Comparison of ENCODE assay signal across 8 cellular contexts in the genomic region with DNA sequence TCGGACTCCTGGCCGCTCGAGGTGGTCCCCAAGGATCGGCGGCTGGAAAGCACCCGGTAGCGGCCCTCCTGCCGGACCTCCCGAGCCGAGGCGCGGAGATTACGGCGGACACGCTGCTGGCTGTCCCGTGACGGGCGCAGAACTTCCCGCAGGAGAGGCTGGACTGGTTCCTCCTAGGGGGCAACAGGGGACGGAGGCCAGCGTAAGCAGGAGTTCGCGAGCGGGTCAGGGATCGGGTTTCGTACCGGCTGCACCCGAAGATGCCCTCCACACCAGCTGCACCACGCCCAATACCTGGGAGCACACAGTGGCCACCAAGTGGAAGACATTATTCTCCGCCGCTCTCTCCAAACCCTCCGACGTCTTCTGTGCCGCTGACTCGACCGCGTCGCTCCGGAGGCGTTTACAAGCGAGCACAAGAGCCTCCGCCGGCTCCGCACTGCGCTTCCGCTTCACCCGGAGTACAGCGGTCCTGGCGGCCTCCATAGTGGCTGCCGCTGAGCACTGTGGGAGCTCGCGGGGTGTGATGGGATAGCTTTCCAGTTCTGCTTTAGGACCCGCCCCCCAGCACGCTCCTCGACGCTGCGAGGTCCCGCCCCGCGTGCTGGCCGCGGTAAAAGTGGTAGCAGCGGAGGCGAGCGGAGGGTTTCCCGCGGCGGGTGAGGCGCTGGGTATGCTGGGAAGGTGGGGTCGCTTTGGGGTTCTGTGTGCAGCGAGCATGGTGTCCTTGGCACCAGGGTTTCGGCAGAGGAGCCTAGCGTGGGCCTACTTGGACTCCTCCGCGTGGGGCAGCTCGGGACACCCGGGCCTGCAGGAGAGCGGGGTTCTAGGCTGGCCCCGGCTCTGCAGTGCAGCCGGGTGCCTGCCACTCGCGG. TPM values are rescaled to one million over a fixed set of nuclear protein-coding genes. Genes with fewer than 3 reads are reported as not detected.
DNase-seq lines count a peak whose midpoint lies in the region; ATAC-seq, FAIRE-seq and TF ChIP-seq lines count a peak whose summit lies in the region.

A gene with protein sequence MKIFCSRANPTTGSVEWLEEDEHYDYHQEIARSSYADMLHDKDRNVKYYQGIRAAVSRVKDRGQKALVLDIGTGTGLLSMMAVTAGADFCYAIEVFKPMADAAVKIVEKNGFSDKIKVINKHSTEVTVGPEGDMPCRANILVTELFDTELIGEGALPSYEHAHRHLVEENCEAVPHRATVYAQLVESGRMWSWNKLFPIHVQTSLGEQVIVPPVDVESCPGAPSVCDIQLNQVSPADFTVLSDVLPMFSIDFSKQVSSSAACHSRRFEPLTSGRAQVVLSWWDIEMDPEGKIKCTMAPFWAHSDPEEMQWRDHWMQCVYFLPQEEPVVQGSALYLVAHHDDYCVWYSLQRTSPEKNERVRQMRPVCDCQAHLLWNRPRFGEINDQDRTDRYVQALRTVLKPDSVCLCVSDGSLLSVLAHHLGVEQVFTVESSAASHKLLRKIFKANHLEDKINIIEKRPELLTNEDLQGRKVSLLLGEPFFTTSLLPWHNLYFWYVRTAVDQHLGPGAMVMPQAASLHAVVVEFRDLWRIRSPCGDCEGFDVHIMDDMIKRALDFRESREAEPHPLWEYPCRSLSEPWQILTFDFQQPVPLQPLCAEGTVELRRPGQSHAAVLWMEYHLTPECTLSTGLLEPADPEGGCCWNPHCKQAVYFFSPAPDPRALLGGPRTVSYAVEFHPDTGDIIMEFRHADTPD (plus strand): TSS at position 579 of the 875 bp plus-strand sequence. CDS start 4,961 bp downstream, outside the sequence.
A gene (minus strand): TSS at position 506 of the 875 bp plus-strand sequence. CDS start 20 bp downstream, at position 486.

- H3K36me3 ChIP-seq in WERI-Rb-1, result peaks cover 31% of the 10 kb centered on the region
- H3K36me3 ChIP-seq in breast epithelium, result no peaks in the 10 kb centered on the region
- H3K36me3 ChIP-seq in iPS-20b (ENCODE audit: insufficient read depth, low read depth, low read length), result peaks cover 49% of the 10 kb centered on the region
- H3K36me3 ChIP-seq in small intestine (ENCODE audit: control insufficient read depth in 2 of 2, insufficient read depth in 2 of 2, low read length in 2 of 2), result no peaks in the 10 kb centered on the region

- ATAC-seq in GM18909 (IDR thresholded peaks at IDR 0.05; ENCODE audit: poor library complexity, unreplicated experiment) (peak; percentile 96), HG03159 (IDR thresholded peaks at IDR 0.05; ENCODE audit: unreplicated experiment) (peak; percentile 94)

- H3K9me3 ChIP-seq in WERI-Rb-1 (ENCODE audit: severe bottlenecking), result no peaks in the 10 kb centered on the region
- no peaks in the 10 kb centered on the region for H3K9me3 ChIP-seq in breast epithelium
- H3K9me3 ChIP-seq in iPS-20b (ENCODE audit: insufficient read depth, low read depth, low read length), result no peaks in the 10 kb centered on the region
- no peaks in the 10 kb centered on the region for H3K9me3 ChIP-seq in small intestine (ENCODE audit: control insufficient read depth, low read depth)

- H3K27me3 ChIP-seq in WERI-Rb-1 (ENCODE audit: insufficient read depth, low read depth, severe bottlenecking), result no peaks in the 10 kb centered on the region
- no peaks in the 10 kb centered on the region for H3K27me3 ChIP-seq in breast epithelium
- no peaks in the 10 kb centered on the region for H3K27me3 ChIP-seq in iPS-20b (ENCODE audit: insufficient read depth, low read length)
- H3K27me3 ChIP-seq in small intestine (ENCODE audit: control insufficient read depth in 2 of 2, insufficient read depth in 2 of 2, low read length in 2 of 2), result no peaks in the 10 kb centered on the region

- intact Hi-C loops in breast epithelium (cut with DNase I; ENCODE audit: low total_unique reads), result no loop called here

- DNase-seq in AG08395 (ENCODE audit: low spot score) (peak; percentile 97), NCI-H2227 (lab: John Stamatoyannopoulos, UW; ENCODE audit: unreplicated experiment) (peak; percentile 92), WERI-Rb-1 (peak; percentile 93), breast epithelium (ENCODE audit: low spot score in 2 of 2) (peak; percentile 76 to 84), small intestine (peak; percentile 94)

- H3K27ac ChIP-seq in WERI-Rb-1, result peak within 1 kb of the TSS; percentile 89
- H3K27ac ChIP-seq in breast epithelium, result peak within 1 kb of the TSS; percentile 84 to 85
- peak within 1 kb of the TSS; percentile 67 for H3K27ac ChIP-seq in iPS-20b (ENCODE audit: low read length)
- H3K27ac ChIP-seq in small intestine (ENCODE audit: low read depth in 1 of 2, low read length in 1 of 2), result peak within 1 kb of the TSS; percentile 83 to 93

- peaks cover 0 to 12% of the 10 kb centered on the region in 2 donors for H3K4me1 ChIP-seq in breast epithelium
- H3K4me1 ChIP-seq in iPS-20b (ENCODE audit: insufficient read depth, low read length), result peaks cover 6% of the 10 kb centered on the region
- H3K4me1 ChIP-seq in small intestine (ENCODE audit: control insufficient read depth in 2 of 2, insufficient read depth in 1 of 2, low read depth in 1 of 2, low read length in 1 of 2), result peaks cover 3 to 9% of the 10 kb centered on the region in 2 donors

- FAIRE-seq in small intestine (lab: Jason Lieb, UNC), result no peak

- peak within 1 kb of the TSS; percentile 97 for H3K9ac ChIP-seq in iPS-20b (ENCODE audit: low read depth, low read length)

- TF ChIP-seq CTCF in WERI-Rb-1 (IDR thresholded peaks at IDR 0.05; ENCODE audit: low read depth, low read length), result no peak
- peak in 2 of 3 donors; percentile 13 to 33 for TF ChIP-seq CTCF in breast epithelium (IDR thresholded peaks at IDR 0.05)

- WGBS in small intestine, 3 donors, result 0% methylated on average over 76 to 82 of the region's 82 CpGs

- peak within 1 kb of the TSS; percentile 98 for H3K4me3 ChIP-seq in WERI-Rb-1 (ENCODE audit: low read depth, low read length)
- H3K4me3 ChIP-seq in breast epithelium, result peak within 1 kb of the TSS; percentile 78 to 99 (median 84)
- H3K4me3 ChIP-seq in iPS-20b (ENCODE audit: low read length), result peak within 1 kb of the TSS; percentile 99
- peak within 1 kb of the TSS; percentile 62 to 97 for H3K4me3 ChIP-seq in small intestine (ENCODE audit: low read depth in 1 of 2, low read length in 2 of 2)

- no peak for TF ChIP-seq POLR2A in breast epithelium (IDR thresholded peaks at IDR 0.05)

RNA-seq across cellular contexts. Expression of the first gene that starts in this region (rescaled TPM):
- 10 to 100 TPM; 38.4 to 53.4 (median 41.0) TPM for total RNA-seq in breast epithelium
- polyA plus RNA-seq in small intestine, result 10 to 100 TPM; 13.6 to 26.7 (median 13.8) TPM

RNA-seq across cellular contexts. Expression of the second gene that starts in this region (rescaled TPM):
- total RNA-seq in breast epithelium, result 10 to 100 TPM; 16.4 to 18.6 (median 16.5) TPM
- polyA plus RNA-seq in small intestine, result 1 to 10 TPM; 3.8 to 6.6 (median 5.1) TPM

Comparison
In these comparisons a context has a peak if more than half of its experiments do, and no peak if none do; other contexts are left out.
1. Peak in every context shown above with its lines: DNase-seq, ATAC-seq, H3K4me3 ChIP-seq and H3K27ac ChIP-seq.